In the genomic region with DNA sequence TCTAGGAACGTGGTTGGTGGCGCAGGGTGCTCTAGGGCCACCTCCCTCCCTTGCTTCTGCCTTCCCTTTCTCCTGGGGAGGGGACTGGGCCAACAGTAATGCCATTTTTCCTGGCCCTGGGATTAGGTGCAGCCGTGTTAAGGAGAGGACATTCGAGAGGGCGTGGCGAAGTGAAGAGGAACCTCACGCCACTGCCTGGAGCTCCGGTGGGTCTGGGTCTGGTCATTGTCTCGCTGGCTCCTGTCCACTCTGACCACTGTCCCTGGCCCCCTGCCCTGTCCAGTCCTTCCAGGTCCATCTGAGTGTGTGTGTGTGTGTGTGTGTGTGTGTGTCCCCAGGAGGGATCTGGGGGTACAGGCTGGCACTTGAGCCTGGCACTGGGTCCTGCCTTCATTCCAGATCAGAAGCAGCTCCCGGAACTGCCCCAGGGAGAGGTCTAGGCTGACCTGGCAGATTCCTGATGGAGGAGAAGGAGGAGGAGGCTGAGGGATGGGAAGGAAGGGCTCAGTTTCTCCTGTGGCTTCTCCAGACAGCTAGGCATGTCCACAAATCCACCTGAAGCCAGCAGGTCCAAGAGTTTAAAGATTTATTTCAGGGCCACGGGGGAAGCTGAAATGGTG, we compare ENCODE assay signal across 11 cellular contexts. TPM values are rescaled to one million over a fixed set of nuclear protein-coding genes. Genes with fewer than 3 reads are reported as not detected.
A peak's percentile ranks its signal among the peaks of the same experiment; 100 is the strongest.
DNase-seq lines count a peak whose midpoint lies in the region; TF ChIP-seq lines count a peak whose summit lies in the region.
"Had no signal": no experiment of that assay in that cellular context is flagged by ENCODE, and none has a peak within 500 bp of the region (broad histone marks: within the 10 kb centered on the region; RNA-seq: fewer than 3 reads in every experiment).

A gene (plus strand): TSS at position 111 of the 620 bp plus-strand sequence. CDS start 13,124 bp downstream, outside the sequence.

- H3K4me1 ChIP-seq in transverse colon, result peaks cover 73 to 92% (median 89%) of the 10 kb centered on the region in 4 donors

- CTCF ChIA-PET in RWPE1 (lab: Yijun Ruan, JAX), result interaction anchor here (0.8 kb wide), 1 partner anchor 23 kb away, joined by 3 read pairs; no protein-coding TSS in a partner anchor

- POLR2A ChIA-PET in RWPE1 (lab: Yijun Ruan, JAX; ENCODE audit: low non-redundant PET), result interaction anchor here (0.5 kb wide), 1 partner anchor 17 kb away, joined by 3 read pairs; no protein-coding TSS in a partner anchor

- H3K9me3 ChIP-seq in transverse colon, result no peaks in the 10 kb centered on the region

- TF ChIP-seq CTCF in RWPE1 (conservative IDR thresholded peaks at IDR 0.05; ENCODE audit: low read depth), result no peak
- no peak for TF ChIP-seq CTCF in fibroblast of the aortic adventitia (IDR thresholded peaks at IDR 0.05; ENCODE audit: insufficient read depth, low read length)
- TF ChIP-seq CTCF in transverse colon (IDR thresholded peaks at IDR 0.05), result no peak

- H3K4me3 ChIP-seq in fibroblast of the aortic adventitia (ENCODE audit: low read depth, low read length) (no peak within 1 kb of the TSS), transverse colon (no peak within 1 kb of the TSS)
- H3K4me3 ChIP-seq: SK-N-MC had no signal

- 65% methylated on average over 11 of the region's 11 CpGs; no CpG with 5 or more reads in 1 of the 2 donors for WGBS in transverse colon (ENCODE audit: low coverage in 1 of 2), 2 donors

- intact Hi-C loops in transverse colon (cut with DNase I; ENCODE audit: low total_unique reads), result no loop called here

- TF ChIP-seq POLR2A in transverse colon (IDR thresholded peaks at IDR 0.05), result no peak

- in situ Hi-C loops in transverse colon (cut with MboI; ENCODE audit: low pct_ligation_motif_present in 1 of 4, low pct_unique_long_range_greater_than_20kb in 1 of 4, low sequenced_read_pairs in 3 of 4), result no loop called here

- no peaks in the 10 kb centered on the region for H3K27me3 ChIP-seq in transverse colon

- DNase-seq in RWPE1 (ENCODE audit: low spot score) (no peak), fibroblast of the aortic adventitia (ENCODE audit: low read depth) (no peak), myocyte (ENCODE audit: low read depth) (no peak), transverse colon (no peak), MV-4-11 (lab: John Stamatoyannopoulos, UW) (no peak), DMS79 treated with DMSO at 0.1 percent for 48 hours (lab: John Stamatoyannopoulos, UW) (no peak), HCEC 1CT (no peak), NCI-H345 treated with DMSO at 0.1 percent for 48 hours (lab: John Stamatoyannopoulos, UW; ENCODE audit: unreplicated experiment) (no peak)
- DNase-seq: activated T-cell treated with anti-CD3 and anti-CD28 coated beads, Interleukin-2, amount 50 U/mL, for 24 hours; stimulated activated CD4-positive, alpha-beta T cell treated with anti-CD3 and anti-CD28 coated beads, Interleukin-2, amount 100 ng/mL, for 48 hours had no signal

- peak within 1 kb of the TSS; percentile 97 for H3K27ac ChIP-seq in RWPE1
- peak within 1 kb of the TSS; percentile 70 to 92 (median 84) for H3K27ac ChIP-seq in transverse colon
- H3K27ac ChIP-seq: SK-N-MC had no signal

- TF ChIP-seq EP300 in transverse colon (IDR thresholded peaks at IDR 0.05; ENCODE audit: low read depth), result no peak

- H3K36me3 ChIP-seq in transverse colon, result no peaks in the 10 kb centered on the region

RNA-seq across cellular contexts. Expression of the gene that starts here (rescaled TPM):
- 36.2 and 39.3 TPM in 2 replicates for total RNA-seq in fibroblast of the aortic adventitia (ENCODE audit: low replicate concordance)
- total RNA-seq in myocyte, result 73.7 and 105 TPM in 2 replicates
- polyA plus RNA-seq in myocyte (2012), result 353 TPM
- 100 to 1,000 TPM in 1 of 4 donors, 10 to 100 TPM in 3; 68.8 to 104 (median 96.4) TPM for total RNA-seq in transverse colon
